9 cellular contexts compared by ENCODE assay signal in genomic region chr17:44353656-44354331, GRCh38. TPM values are rescaled to one million over a fixed set of nuclear protein-coding genes. Genes with fewer than 3 reads are reported as not detected.
DNase-seq lines count a peak whose midpoint lies in the region; ATAC-seq and TF ChIP-seq lines count a peak whose summit lies in the region.
"Had no signal": no experiment of that assay in that cellular context is flagged by ENCODE, and none has a peak within 500 bp of the region (broad histone marks: within the 10 kb centered on the region; RNA-seq: fewer than 3 reads in every experiment).

No MANE protein-coding gene starts in this region.

- WGBS in thymus: 20% methylated on average over 101 of the region's 101 CpGs

- no peak overlapping the region for H3K27ac ChIP-seq in iPS-18a (ENCODE audit: low read length)
- H3K27ac ChIP-seq in thymus (ENCODE audit: low read depth): no peak overlapping the region

- POLR2A ChIA-PET in HEK293T (lab: Yijun Ruan, JAX): interaction anchor here (1.2 kb wide), 1 partner anchor 32 kb away, joined by 3 read pairs; no protein-coding TSS in a partner anchor

- H3K36me3 Mint-ChIP-seq in activated CD8-positive, alpha-beta memory T cell treated with anti-CD3 and anti-CD28 coated beads, Interleukin-2, amount 10 ng/mL, durations not matched to agents 7 days and 5 days: peaks cover 5% of the 10 kb centered on the region
- H3K36me3 Mint-ChIP-seq in activated naive CD4-positive, alpha-beta T cell treated with anti-CD3 and anti-CD28 coated beads for 36 hours (ENCODE audit: low read depth): peaks cover 5% of the 10 kb centered on the region

- H3K9me3 ChIP-seq in iPS-18a (ENCODE audit: control insufficient read depth, low read depth, low read length) (no peaks in the 10 kb centered on the region), thymus (ENCODE audit: control insufficient read depth) (no peaks in the 10 kb centered on the region)

- CTCF ChIA-PET in activated CD8-positive, alpha-beta memory T cell treated with anti-CD3 and anti-CD28 coated beads, Interleukin-2, amount 10 ng/mL, durations not matched to agents 7 days and 5 days (lab: Charles Lee): interaction anchor here (0.6 to 6.2 kb wide), 18 partner anchors 9 to 185 kb away, joined by 3 to 64 read pairs (median 4); partner anchors contain the start of genes FAM171A2 and GRN
- CTCF ChIA-PET in activated naive CD4-positive, alpha-beta T cell treated with anti-CD3 and anti-CD28 coated beads for 36 hours (lab: Charles Lee): interaction anchor here (0.8 to 3.2 kb wide), 10 partner anchors 8 to 181 kb away, joined by 3 to 13 read pairs (median 4); partner anchors contain the start of genes FAM171A2 and GRN
- CTCF ChIA-PET in HEK293T (lab: Yijun Ruan, JAX): no interaction called here

- no peak overlapping the region for H3K9ac ChIP-seq in iPS-18a (ENCODE audit: low read length)

- no peaks in the 10 kb centered on the region for H3K4me1 ChIP-seq in iPS-18a (ENCODE audit: control insufficient read depth, low read depth, low read length)
- peaks cover 4% of the 10 kb centered on the region for H3K4me1 ChIP-seq in thymus (ENCODE audit: control insufficient read depth, insufficient read depth, low read length)

- H3K9me3 Mint-ChIP-seq in activated CD8-positive, alpha-beta memory T cell treated with anti-CD3 and anti-CD28 coated beads, Interleukin-2, amount 10 ng/mL, durations not matched to agents 7 days and 5 days (ENCODE audit: low read depth): no peaks in the 10 kb centered on the region
- H3K9me3 Mint-ChIP-seq in activated naive CD4-positive, alpha-beta T cell treated with anti-CD3 and anti-CD28 coated beads for 36 hours: no peaks in the 10 kb centered on the region

- H3K4me3 Mint-ChIP-seq in activated CD8-positive, alpha-beta memory T cell treated with anti-CD3 and anti-CD28 coated beads, Interleukin-2, amount 10 ng/mL, durations not matched to agents 7 days and 5 days: no peak overlapping the region
- H3K4me3 Mint-ChIP-seq in activated naive CD4-positive, alpha-beta T cell treated with anti-CD3 and anti-CD28 coated beads for 36 hours: peak overlapping the region; percentile 36

- H3K27ac Mint-ChIP-seq in activated CD8-positive, alpha-beta memory T cell treated with anti-CD3 and anti-CD28 coated beads, Interleukin-2, amount 10 ng/mL, durations not matched to agents 7 days and 5 days: no peak overlapping the region
- H3K27ac Mint-ChIP-seq in activated naive CD4-positive, alpha-beta T cell treated with anti-CD3 and anti-CD28 coated beads for 36 hours: no peak overlapping the region

- H3K4me3 ChIP-seq in iPS-18a (ENCODE audit: low read length): peak overlapping the region; percentile 30
- peak overlapping the region; percentile 56 for H3K4me3 ChIP-seq in thymus (ENCODE audit: low read length)

- intact Hi-C loops in activated naive CD4-positive, alpha-beta T cell treated with anti-CD3 and anti-CD28 coated beads for 36 hours (cut with micrococcal nuclease): loop anchor here (5.0 kb wide), 1 partner anchor 231 kb away; the partner anchor contains the start of gene HDAC5

- no peak for DNase-seq in activated CD8-positive, alpha-beta memory T cell treated with anti-CD3 and anti-CD28 coated beads, Interleukin-2, amount 10 ng/mL, durations not matched to agents 7 days and 5 days
- no peak for DNase-seq in activated CD8-positive, alpha-beta memory T cell treated with anti-CD3 and anti-CD28 coated beads, Interleukin-2, amount 50 U/mL, for 4 hours
- no peak for DNase-seq in activated naive CD4-positive, alpha-beta T cell treated with anti-CD3 and anti-CD28 coated beads for 36 hours
- DNase-seq in HEK293T (ENCODE audit: extremely low spot score): no peak
- no peak for DNase-seq in NCI-H2196 treated with DMSO at 0.1 percent for 48 hours (lab: John Stamatoyannopoulos, UW; ENCODE audit: unreplicated experiment)
- DNase-seq: midbrain had no signal

- peaks cover under 1% of the 10 kb centered on the region for H3K36me3 ChIP-seq in iPS-18a (ENCODE audit: control insufficient read depth, low read depth, low read length)
- H3K36me3 ChIP-seq in thymus (ENCODE audit: control insufficient read depth, insufficient read depth): peaks cover 19% of the 10 kb centered on the region

- peak; percentile 13 for ATAC-seq in activated CD8-positive, alpha-beta memory T cell treated with anti-CD3 and anti-CD28 coated beads, Interleukin-2, amount 10 ng/mL, durations not matched to agents 7 days and 5 days
- no peak for ATAC-seq in GM18867 (IDR thresholded peaks at IDR 0.05; ENCODE audit: unreplicated experiment)

- H3K4me1 Mint-ChIP-seq in activated CD8-positive, alpha-beta memory T cell treated with anti-CD3 and anti-CD28 coated beads, Interleukin-2, amount 10 ng/mL, durations not matched to agents 7 days and 5 days: peaks cover 7% of the 10 kb centered on the region
- peaks cover 4% of the 10 kb centered on the region for H3K4me1 Mint-ChIP-seq in activated naive CD4-positive, alpha-beta T cell treated with anti-CD3 and anti-CD28 coated beads for 36 hours (ENCODE audit: low read depth)

- H3K27me3 Mint-ChIP-seq in activated CD8-positive, alpha-beta memory T cell treated with anti-CD3 and anti-CD28 coated beads, Interleukin-2, amount 10 ng/mL, durations not matched to agents 7 days and 5 days: peaks cover 14% of the 10 kb centered on the region
- peaks cover 3% of the 10 kb centered on the region for H3K27me3 Mint-ChIP-seq in activated naive CD4-positive, alpha-beta T cell treated with anti-CD3 and anti-CD28 coated beads for 36 hours (ENCODE audit: low read depth)

- H3K27me3 ChIP-seq in iPS-18a (ENCODE audit: control insufficient read depth, insufficient read depth, low read length) (peaks cover 7% of the 10 kb centered on the region), thymus (ENCODE audit: control insufficient read depth, insufficient read depth) (peaks cover 24% of the 10 kb centered on the region)

TF ChIP-seq in HEK293T, 16 proteins besides CTCF, POLR2A, EP300 and RAD21:
- TF ChIP-seq TARDBP (IDR thresholded peaks at IDR 0.05) (no peak), FOXM1 (IDR thresholded peaks at IDR 0.05; ENCODE audit: borderline replicate concordance) (no peak), FOXA1 (IDR thresholded peaks at IDR 0.05) (no peak)

RNA-seq across cellular contexts. Expression of gene GRN, which starts 8.7 kb away (rescaled TPM):
- 10 to 100 TPM; 56.5 to 69.2 TPM for total RNA-seq in activated CD8-positive, alpha-beta memory T cell treated with anti-CD3 and anti-CD28 coated beads, Interleukin-2, amount 10 ng/mL, durations not matched to agents 7 days and 5 days
- 10 to 100 TPM; 47.1 to 50.5 TPM for total RNA-seq in activated naive CD4-positive, alpha-beta T cell treated with anti-CD3 and anti-CD28 coated beads for 36 hours
- polyA plus RNA-seq in thymus: 93.0 TPM

RNA-seq across cellular contexts. Expression of gene FAM171A2, which starts 9.9 kb away (rescaled TPM):
- total RNA-seq in activated CD8-positive, alpha-beta memory T cell treated with anti-CD3 and anti-CD28 coated beads, Interleukin-2, amount 10 ng/mL, durations not matched to agents 7 days and 5 days: under 1 TPM in 1 of 2 experiments, not detected in 1; 0.26 TPM
- total RNA-seq in activated naive CD4-positive, alpha-beta T cell treated with anti-CD3 and anti-CD28 coated beads for 36 hours: under 1 TPM; 0.12 to 0.21 TPM
- 0.39 TPM for polyA plus RNA-seq in thymus

RNA-seq across cellular contexts. Expression of gene SLC25A39, which starts 29.2 kb away (rescaled TPM):
- 100 to 1,000 TPM; 103 to 133 TPM for total RNA-seq in activated CD8-positive, alpha-beta memory T cell treated with anti-CD3 and anti-CD28 coated beads, Interleukin-2, amount 10 ng/mL, durations not matched to agents 7 days and 5 days
- total RNA-seq in activated naive CD4-positive, alpha-beta T cell treated with anti-CD3 and anti-CD28 coated beads for 36 hours: 100 to 1,000 TPM; 146 to 149 TPM
- 93.8 TPM for polyA plus RNA-seq in thymus

RNA-seq across cellular contexts. Expression of gene ITGA2B, which starts 35.7 kb away (rescaled TPM):
- under 1 TPM; 0.09 to 0.44 TPM for total RNA-seq in activated CD8-positive, alpha-beta memory T cell treated with anti-CD3 and anti-CD28 coated beads, Interleukin-2, amount 10 ng/mL, durations not matched to agents 7 days and 5 days
- 1 to 10 TPM in 1 of 2 experiments, under 1 TPM in 1; 0.31 to 1.1 TPM for total RNA-seq in activated naive CD4-positive, alpha-beta T cell treated with anti-CD3 and anti-CD28 coated beads for 36 hours
- 0.41 TPM for polyA plus RNA-seq in thymus

RNA-seq across cellular contexts. Expression of gene RUNDC3A, which starts 45.4 kb away (rescaled TPM):
- total RNA-seq in activated CD8-positive, alpha-beta memory T cell treated with anti-CD3 and anti-CD28 coated beads, Interleukin-2, amount 10 ng/mL, durations not matched to agents 7 days and 5 days: under 1 TPM in 1 of 2 experiments, not detected in 1; 0.18 TPM
- total RNA-seq in activated naive CD4-positive, alpha-beta T cell treated with anti-CD3 and anti-CD28 coated beads for 36 hours: under 1 TPM in 1 of 2 experiments, not detected in 1; 0.17 TPM
- 4.9 TPM for polyA plus RNA-seq in thymus
